2 cellular contexts compared by ENCODE assay signal in the genomic region with DNA sequence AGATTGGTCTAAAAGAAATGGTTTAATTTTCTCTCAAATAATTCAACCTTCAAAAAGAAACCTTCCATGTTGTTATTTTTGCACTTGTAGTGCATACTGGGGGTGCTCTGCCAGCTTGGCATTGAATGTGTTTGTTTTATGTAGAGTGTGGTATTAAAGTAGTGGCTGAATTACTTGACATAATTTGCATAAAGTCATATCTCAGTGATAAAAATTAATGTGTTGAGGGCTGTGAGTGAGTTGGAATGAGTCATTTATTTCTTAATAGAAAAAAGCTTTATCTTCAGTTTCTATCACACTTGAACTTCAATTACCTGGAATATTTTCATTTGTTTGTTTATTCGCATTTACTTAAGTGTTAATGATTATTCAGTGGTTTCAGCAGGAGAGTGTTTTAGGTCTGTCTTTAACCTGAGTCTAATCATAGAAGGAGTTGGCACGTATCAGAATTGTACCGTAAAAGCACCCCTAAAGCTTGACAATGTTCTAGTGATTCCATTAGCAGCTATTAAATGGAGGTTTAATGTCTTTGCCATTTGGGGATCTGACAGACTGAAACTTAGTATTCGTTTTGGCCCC.
TF ChIP-seq lines count a peak whose summit lies in the region.

No MANE protein-coding gene starts in this region.

TF ChIP-seq in A549, 52 proteins besides CTCF, POLR2A, EP300 and RAD21 (continued from another document):
- TF ChIP-seq, protein P1, sequence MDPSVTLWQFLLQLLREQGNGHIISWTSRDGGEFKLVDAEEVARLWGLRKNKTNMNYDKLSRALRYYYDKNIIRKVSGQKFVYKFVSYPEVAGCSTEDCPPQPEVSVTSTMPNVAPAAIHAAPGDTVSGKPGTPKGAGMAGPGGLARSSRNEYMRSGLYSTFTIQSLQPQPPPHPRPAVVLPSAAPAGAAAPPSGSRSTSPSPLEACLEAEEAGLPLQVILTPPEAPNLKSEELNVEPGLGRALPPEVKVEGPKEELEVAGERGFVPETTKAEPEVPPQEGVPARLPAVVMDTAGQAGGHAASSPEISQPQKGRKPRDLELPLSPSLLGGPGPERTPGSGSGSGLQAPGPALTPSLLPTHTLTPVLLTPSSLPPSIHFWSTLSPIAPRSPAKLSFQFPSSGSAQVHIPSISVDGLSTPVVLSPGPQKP (IDR thresholded peaks at IDR 0.05; ENCODE audit: low read depth, low read length) = no peak
- TF ChIP-seq HOXA7 (CRISPR knock-in tag; IDR thresholded peaks at IDR 0.05) (no peak), CBX2 (IDR thresholded peaks at IDR 0.05; ENCODE audit: borderline replicate concordance, low read depth) (no peak), MAFK (IDR thresholded peaks at IDR 0.05; ENCODE audit: partially characterized antibody) (no peak), NPAS2 (CRISPR knock-in tag; IDR thresholded peaks at IDR 0.05; ENCODE audit: borderline replicate concordance) (no peak)

TF ChIP-seq in GM23338, 12 proteins besides CTCF, POLR2A, EP300 and RAD21 (continued from another document):
- TF ChIP-seq EZH2phosphoT487 (IDR thresholded peaks at IDR 0.05; ENCODE audit: unreplicated experiment) (no peak), NANOG (IDR thresholded peaks at IDR 0.05; ENCODE audit: borderline replicate concordance) (no peak), ZNF331 (CRISPR knock-in tag; IDR thresholded peaks at IDR 0.05; ENCODE audit: low read depth) (no peak)
- TF ChIP-seq, protein P2, sequence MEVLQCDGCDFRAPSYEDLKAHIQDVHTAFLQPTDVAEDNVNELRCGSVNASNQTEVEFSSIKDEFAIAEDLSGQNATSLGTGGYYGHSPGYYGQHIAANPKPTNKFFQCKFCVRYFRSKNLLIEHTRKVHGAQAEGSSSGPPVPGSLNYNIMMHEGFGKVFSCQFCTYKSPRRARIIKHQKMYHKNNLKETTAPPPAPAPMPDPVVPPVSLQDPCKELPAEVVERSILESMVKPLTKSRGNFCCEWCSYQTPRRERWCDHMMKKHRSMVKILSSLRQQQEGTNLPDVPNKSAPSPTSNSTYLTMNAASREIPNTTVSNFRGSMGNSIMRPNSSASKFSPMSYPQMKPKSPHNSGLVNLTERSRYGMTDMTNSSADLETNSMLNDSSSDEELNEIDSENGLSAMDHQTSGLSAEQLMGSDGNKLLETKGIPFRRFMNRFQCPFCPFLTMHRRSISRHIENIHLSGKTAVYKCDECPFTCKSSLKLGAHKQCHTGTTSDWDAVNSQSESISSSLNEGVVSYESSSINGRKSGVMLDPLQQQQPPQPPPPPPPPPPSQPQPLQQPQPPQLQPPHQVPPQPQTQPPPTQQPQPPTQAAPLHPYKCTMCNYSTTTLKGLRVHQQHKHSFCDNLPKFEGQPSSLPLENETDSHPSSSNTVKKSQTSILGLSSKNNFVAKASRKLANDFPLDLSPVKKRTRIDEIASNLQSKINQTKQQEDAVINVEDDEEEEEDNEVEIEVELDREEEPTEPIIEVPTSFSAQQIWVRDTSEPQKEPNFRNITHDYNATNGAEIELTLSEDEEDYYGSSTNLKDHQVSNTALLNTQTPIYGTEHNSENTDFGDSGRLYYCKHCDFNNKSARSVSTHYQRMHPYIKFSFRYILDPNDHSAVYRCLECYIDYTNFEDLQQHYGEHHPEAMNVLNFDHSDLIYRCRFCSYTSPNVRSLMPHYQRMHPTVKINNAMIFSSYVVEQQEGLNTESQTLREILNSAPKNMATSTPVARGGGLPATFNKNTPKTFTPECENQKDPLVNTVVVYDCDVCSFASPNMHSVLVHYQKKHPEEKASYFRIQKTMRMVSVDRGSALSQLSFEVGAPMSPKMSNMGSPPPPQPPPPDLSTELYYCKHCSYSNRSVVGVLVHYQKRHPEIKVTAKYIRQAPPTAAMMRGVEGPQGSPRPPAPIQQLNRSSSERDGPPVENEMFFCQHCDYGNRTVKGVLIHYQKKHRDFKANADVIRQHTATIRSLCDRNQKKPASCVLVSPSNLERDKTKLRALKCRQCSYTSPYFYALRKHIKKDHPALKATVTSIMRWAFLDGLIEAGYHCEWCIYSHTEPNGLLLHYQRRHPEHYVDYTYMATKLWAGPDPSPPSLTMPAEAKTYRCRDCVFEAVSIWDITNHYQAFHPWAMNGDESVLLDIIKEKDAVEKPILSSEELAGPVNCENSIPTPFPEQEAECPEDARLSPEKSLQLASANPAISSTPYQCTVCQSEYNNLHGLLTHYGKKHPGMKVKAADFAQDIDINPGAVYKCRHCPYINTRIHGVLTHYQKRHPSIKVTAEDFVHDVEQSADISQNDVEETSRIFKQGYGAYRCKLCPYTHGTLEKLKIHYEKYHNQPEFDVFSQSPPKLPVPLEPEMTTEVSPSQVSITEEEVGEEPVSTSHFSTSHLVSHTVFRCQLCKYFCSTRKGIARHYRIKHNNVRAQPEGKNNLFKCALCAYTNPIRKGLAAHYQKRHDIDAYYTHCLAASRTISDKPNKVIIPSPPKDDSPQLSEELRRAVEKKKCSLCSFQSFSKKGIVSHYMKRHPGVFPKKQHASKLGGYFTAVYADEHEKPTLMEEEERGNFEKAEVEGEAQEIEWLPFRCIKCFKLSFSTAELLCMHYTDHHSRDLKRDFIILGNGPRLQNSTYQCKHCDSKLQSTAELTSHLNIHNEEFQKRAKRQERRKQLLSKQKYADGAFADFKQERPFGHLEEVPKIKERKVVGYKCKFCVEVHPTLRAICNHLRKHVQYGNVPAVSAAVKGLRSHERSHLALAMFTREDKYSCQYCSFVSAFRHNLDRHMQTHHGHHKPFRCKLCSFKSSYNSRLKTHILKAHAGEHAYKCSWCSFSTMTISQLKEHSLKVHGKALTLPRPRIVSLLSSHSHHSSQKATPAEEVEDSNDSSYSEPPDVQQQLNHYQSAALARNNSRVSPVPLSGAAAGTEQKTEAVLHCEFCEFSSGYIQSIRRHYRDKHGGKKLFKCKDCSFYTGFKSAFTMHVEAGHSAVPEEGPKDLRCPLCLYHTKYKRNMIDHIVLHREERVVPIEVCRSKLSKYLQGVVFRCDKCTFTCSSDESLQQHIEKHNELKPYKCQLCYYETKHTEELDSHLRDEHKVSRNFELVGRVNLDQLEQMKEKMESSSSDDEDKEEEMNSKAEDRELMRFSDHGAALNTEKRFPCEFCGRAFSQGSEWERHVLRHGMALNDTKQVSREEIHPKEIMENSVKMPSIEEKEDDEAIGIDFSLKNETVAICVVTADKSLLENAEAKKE (CRISPR knock-in tag; IDR thresholded peaks at IDR 0.05) = no peak
